Comparison of ENCODE assay signal across 9 cellular contexts in genomic region chr17:38353084-38353604, GRCh38. TPM values are rescaled to one million over a fixed set of nuclear protein-coding genes. Genes with fewer than 3 reads are reported as not detected.
DNase-seq lines count a peak whose midpoint lies in the region; ATAC-seq, FAIRE-seq and TF ChIP-seq lines count a peak whose summit lies in the region.
"Had no signal": no experiment of that assay in that cellular context is flagged by ENCODE, and none has a peak within 500 bp of the region (broad histone marks: within the 10 kb centered on the region; RNA-seq: fewer than 3 reads in every experiment).

No MANE protein-coding gene starts in this region.

- H3K9ac ChIP-seq in liver (ENCODE audit: low read depth in 1 of 2, low read length in 2 of 2): peak overlapping the region; percentile 44 to 64

- no peak for ATAC-seq in activated naive CD8-positive, alpha-beta T cell treated with anti-CD3 and anti-CD28 coated beads, Interleukin-2, amount 50 U/mL, for 24 hours
- ATAC-seq in HG02852 (IDR thresholded peaks at IDR 0.05; ENCODE audit: unreplicated experiment) (no peak), HG03521 (IDR thresholded peaks at IDR 0.05; ENCODE audit: unreplicated experiment) (no peak)

- H3K27me3 ChIP-seq in liver (ENCODE audit: control insufficient read depth in 4 of 4, insufficient read depth in 4 of 4, low read length in 3 of 4) (no peaks in the 10 kb centered on the region), thyroid gland (no peaks in the 10 kb centered on the region)

- peaks cover 47% of the 10 kb centered on the region for H3K4me1 Mint-ChIP-seq in activated CD4-positive, alpha-beta T cell treated with anti-CD3 and anti-CD28 coated beads, Interleukin-2, amount 10 ng/mL, durations not matched to agents 7 days and 5 days
- peaks cover 50% of the 10 kb centered on the region for H3K4me1 Mint-ChIP-seq in activated naive CD8-positive, alpha-beta T cell treated with anti-CD3 and anti-CD28 coated beads, Interleukin-2, amount 50 U/mL, for 24 hours

- no peak for TF ChIP-seq CTCF in liver (IDR thresholded peaks at IDR 0.05; ENCODE audit: low read depth, low read length, missing input control)
- no peak for TF ChIP-seq CTCF in thyroid gland (IDR thresholded peaks at IDR 0.05)

- H3K27me3 Mint-ChIP-seq in activated CD4-positive, alpha-beta T cell treated with anti-CD3 and anti-CD28 coated beads, Interleukin-2, amount 10 ng/mL, durations not matched to agents 7 days and 5 days: no peaks in the 10 kb centered on the region
- H3K27me3 Mint-ChIP-seq in activated naive CD8-positive, alpha-beta T cell treated with anti-CD3 and anti-CD28 coated beads, Interleukin-2, amount 50 U/mL, for 24 hours: no peaks in the 10 kb centered on the region

- peak overlapping the region; percentile 57 to 98 (median 75) for H3K4me3 ChIP-seq in liver (ENCODE audit: low read depth in 1 of 3, low read length in 3 of 3)
- peak overlapping the region in 1 of 3 donors; percentile 95 for H3K4me3 ChIP-seq in thyroid gland (replicated peaks in 1 of 3)

- peaks cover 6 to 26% (median 8%) of the 10 kb centered on the region in 4 donors for H3K4me1 ChIP-seq in liver (ENCODE audit: control insufficient read depth in 4 of 4, insufficient read depth in 4 of 4, low read length in 3 of 4)
- H3K4me1 ChIP-seq in thyroid gland: peaks cover 46 to 49% of the 10 kb centered on the region in 2 donors

- TF ChIP-seq POLR2A in thyroid gland (IDR thresholded peaks at IDR 0.05): no peak

- H3K9me3 ChIP-seq in liver (ENCODE audit: control insufficient read depth in 4 of 4, low read length in 3 of 4) (no peaks in the 10 kb centered on the region), thyroid gland (no peaks in the 10 kb centered on the region)

- no peaks in the 10 kb centered on the region for H3K36me3 ChIP-seq in liver (ENCODE audit: control insufficient read depth in 4 of 4, insufficient read depth in 3 of 4, low read depth in 1 of 4, low read length in 3 of 4)
- no peaks in the 10 kb centered on the region for H3K36me3 ChIP-seq in thyroid gland

- peak overlapping the region; percentile 66 for H3K4me3 Mint-ChIP-seq in activated CD4-positive, alpha-beta T cell treated with anti-CD3 and anti-CD28 coated beads, Interleukin-2, amount 10 ng/mL, durations not matched to agents 7 days and 5 days
- H3K4me3 Mint-ChIP-seq in activated naive CD8-positive, alpha-beta T cell treated with anti-CD3 and anti-CD28 coated beads, Interleukin-2, amount 50 U/mL, for 24 hours: peak overlapping the region; percentile 79

- H3K36me3 Mint-ChIP-seq in activated CD4-positive, alpha-beta T cell treated with anti-CD3 and anti-CD28 coated beads, Interleukin-2, amount 10 ng/mL, durations not matched to agents 7 days and 5 days (ENCODE audit: low read depth): no peaks in the 10 kb centered on the region
- no peaks in the 10 kb centered on the region for H3K36me3 Mint-ChIP-seq in activated naive CD8-positive, alpha-beta T cell treated with anti-CD3 and anti-CD28 coated beads, Interleukin-2, amount 50 U/mL, for 24 hours (ENCODE audit: low read depth)

- TF ChIP-seq RAD21 in liver (IDR thresholded peaks at IDR 0.05): no peak

- peak overlapping the region; percentile 54 for H3K27ac Mint-ChIP-seq in activated CD4-positive, alpha-beta T cell treated with anti-CD3 and anti-CD28 coated beads, Interleukin-2, amount 10 ng/mL, durations not matched to agents 7 days and 5 days
- H3K27ac Mint-ChIP-seq in activated naive CD8-positive, alpha-beta T cell treated with anti-CD3 and anti-CD28 coated beads, Interleukin-2, amount 50 U/mL, for 24 hours: peak overlapping the region; percentile 12

- FAIRE-seq in GM19239 (lab: Jason Lieb, UNC): no peak
- FAIRE-seq: G401.6 had no signal

- 15% methylated on average over 8 of the region's 8 CpGs for WGBS in liver
- WGBS in thyroid gland, 2 donors: 17 to 24% methylated on average over 8 of the region's 8 CpGs

- no peak for DNase-seq in activated CD4-positive, alpha-beta T cell treated with anti-CD3 and anti-CD28 coated beads, Interleukin-2, amount 10 ng/mL, durations not matched to agents 7 days and 5 days
- DNase-seq in activated CD4-positive, alpha-beta T cell treated with anti-CD3 and anti-CD28 coated beads, Interleukin-2, amount 50 U/mL, for 48 hours: no peak
- DNase-seq in activated naive CD8-positive, alpha-beta T cell treated with anti-CD3 and anti-CD28 coated beads, Interleukin-2, amount 50 U/mL, for 24 hours: no peak
- no peak for DNase-seq in thyroid gland
- no peak for DNase-seq in GM19239 (ENCODE audit: insufficient read length, low spot score)

- POLR2A ChIA-PET in activated CD4-positive, alpha-beta T cell treated with anti-CD3 and anti-CD28 coated beads, Interleukin-2, amount 10 ng/mL, durations not matched to agents 7 days and 5 days (lab: Charles Lee): interaction anchor here (0.8 kb wide), 1 partner anchor 36 kb away, joined by 7 read pairs; no protein-coding TSS in a partner anchor

- H3K9me3 Mint-ChIP-seq in activated CD4-positive, alpha-beta T cell treated with anti-CD3 and anti-CD28 coated beads, Interleukin-2, amount 10 ng/mL, durations not matched to agents 7 days and 5 days: no peaks in the 10 kb centered on the region
- no peaks in the 10 kb centered on the region for H3K9me3 Mint-ChIP-seq in activated naive CD8-positive, alpha-beta T cell treated with anti-CD3 and anti-CD28 coated beads, Interleukin-2, amount 50 U/mL, for 24 hours

- CTCF ChIA-PET in activated CD4-positive, alpha-beta T cell treated with anti-CD3 and anti-CD28 coated beads, Interleukin-2, amount 10 ng/mL, durations not matched to agents 7 days and 5 days (lab: Charles Lee): interaction anchor here (0.8 to 2.9 kb wide), 4 partner anchors 13 to 205 kb away, joined by 3 to 8 read pairs (median 5); no protein-coding TSS in a partner anchor

- H3K27ac ChIP-seq in liver (ENCODE audit: low read depth in 1 of 2, low read length in 2 of 2): no peak overlapping the region
- peak overlapping the region in 2 of 3 donors; percentile 68 to 71 for H3K27ac ChIP-seq in thyroid gland

- intact Hi-C loops in thyroid gland (cut with DNase I): no loop called here

TF ChIP-seq in liver, 16 proteins besides CTCF, POLR2A, EP300 and RAD21:
- TF ChIP-seq HNF4A (conservative IDR thresholded peaks at IDR 0.05): peak in 1 of 2 donors; percentile 12
- TF ChIP-seq NR2F2 (IDR thresholded peaks at IDR 0.05): no peak
- TF ChIP-seq ZBTB33 (IDR thresholded peaks at IDR 0.05): no peak
TF ChIP-seq in liver: peak in this region for 1.

RNA-seq across cellular contexts. Expression of gene SOCS7, which starts 1.5 kb away (rescaled TPM):
- total RNA-seq in activated CD4-positive, alpha-beta T cell treated with anti-CD3 and anti-CD28 coated beads, Interleukin-2, amount 10 ng/mL, durations not matched to agents 7 days and 5 days: 10 to 100 TPM; 12.4 to 16.2 TPM
- 10 to 100 TPM in 1 of 2 donors, 1 to 10 TPM in 1; 3.6 to 11.0 TPM for total RNA-seq in liver
- polyA plus RNA-seq in liver: 1 to 10 TPM in 1 of 2 donors, under 1 TPM in 1; 0.74 to 2.2 TPM
- 10 to 100 TPM; 17.1 to 22.3 (median 20.1) TPM for total RNA-seq in thyroid gland

RNA-seq across cellular contexts. Expression of gene GPR179, which starts 9.4 kb away (rescaled TPM):
- not detected for total RNA-seq in activated CD4-positive, alpha-beta T cell treated with anti-CD3 and anti-CD28 coated beads, Interleukin-2, amount 10 ng/mL, durations not matched to agents 7 days and 5 days
- total RNA-seq in liver: under 1 TPM; under 0.01 to 0.05 TPM
- under 1 TPM in 1 of 2 donors, not detected in 1; 0.01 TPM for polyA plus RNA-seq in liver
- under 1 TPM in 2 of 4 donors, not detected in 2; under 0.01 to 0.13 TPM for total RNA-seq in thyroid gland

RNA-seq across cellular contexts. Expression of gene MRPL45, which starts 56.2 kb away (rescaled TPM):
- 10 to 100 TPM; 28.4 to 30.6 TPM for total RNA-seq in activated CD4-positive, alpha-beta T cell treated with anti-CD3 and anti-CD28 coated beads, Interleukin-2, amount 10 ng/mL, durations not matched to agents 7 days and 5 days
- 10 to 100 TPM; 16.9 to 19.5 TPM for total RNA-seq in liver
- polyA plus RNA-seq in liver: 10 to 100 TPM; 18.5 to 22.2 TPM
- total RNA-seq in thyroid gland: 10 to 100 TPM; 26.6 to 38.3 (median 30.3) TPM

Comparison
In these comparisons a context has a peak if more than half of its experiments do, and no peak if none do; other contexts are left out.
1. H3K27ac ChIP-seq: peak in thyroid gland (2 of 3); none in liver (0 of 2).